Comparison of ENCODE assay signal across 8 cellular contexts in genomic region chr17:82648165-82648668, GRCh38. TPM values are rescaled to one million over a fixed set of nuclear protein-coding genes. Genes with fewer than 3 reads are reported as not detected.
DNase-seq lines count a peak whose midpoint lies in the region; ATAC-seq and TF ChIP-seq lines count a peak whose summit lies in the region.

Gene WDR45B (minus strand): TSS chr17:82648444. CDS start chr17:82648340, 104 bp downstream.

- H3K4me3 ChIP-seq in AG09309 (ENCODE audit: control insufficient read depth, low read depth, low read length): peak within 1 kb of the TSS; percentile 94
- peak within 1 kb of the TSS; percentile 98 for H3K4me3 ChIP-seq in kidney epithelial cell (ENCODE audit: low read depth, low read length)

- TF ChIP-seq POLR2A in GM19099 (IDR thresholded peaks at IDR 0.05; ENCODE audit: extremely low read depth, insufficient read length, low read depth): peak; percentile 94

- ATAC-seq in HG03378 (IDR thresholded peaks at IDR 0.05; ENCODE audit: unreplicated experiment): peak; percentile 52

- H3K36me3 ChIP-seq in kidney epithelial cell (ENCODE audit: control insufficient read depth, insufficient read depth, low read length): peaks cover 4% of the 10 kb centered on the region

- no peak for TF ChIP-seq CTCF in AG09309 (IDR thresholded peaks at IDR 0.05; ENCODE audit: control insufficient read depth, insufficient read depth, low read depth, low read length, missing control alignments)
- no peak for TF ChIP-seq CTCF in kidney epithelial cell (IDR thresholded peaks at IDR 0.05; ENCODE audit: insufficient read depth, low read length, poor library complexity, severe bottlenecking)

- no peaks in the 10 kb centered on the region for H3K27me3 ChIP-seq in kidney epithelial cell (ENCODE audit: control insufficient read depth, insufficient read depth, low read length)

- DNase-seq in AG09309 (ENCODE audit: low read depth) (peak; percentile 92), NCI-H510A (lab: John Stamatoyannopoulos, UW) (peak; percentile 97), cerebellum (ENCODE audit: low spot score) (peak; percentile 98), kidney epithelial cell (ENCODE audit: low read depth) (peak; percentile 83)
- DNase-seq in activated CD4-positive, alpha-beta T cell treated with anti-CD3 and anti-CD28 coated beads for 24 hours (ENCODE audit: low read depth in 2 of 2): peak; percentile 79 to 89
- peak; percentile 94 for DNase-seq in stimulated activated CD4-positive, alpha-beta T cell treated with anti-CD3 and anti-CD28 coated beads, Interleukin-15, amount 100 ng/mL, for 24 hours

RNA-seq across cellular contexts. Expression of gene WDR45B, which starts in this region (rescaled TPM):
- total RNA-seq in cerebellum (49.4 TPM), kidney epithelial cell (98.2 and 102 TPM in 2 replicates)

Comparison
In these comparisons a context has a peak if more than half of its experiments do, and no peak if none do; other contexts are left out.
1. Peak in every context shown above with its lines: DNase-seq, ATAC-seq and H3K4me3 ChIP-seq.